Comparison of ENCODE assay signal across 19 cellular contexts in genomic region chr4:53500552-53500951, GRCh38.
DNase-seq lines count a peak whose midpoint lies in the region; ATAC-seq, FAIRE-seq and TF ChIP-seq lines count a peak whose summit lies in the region.
"Had no signal": no experiment of that assay in that cellular context is flagged by ENCODE, and none has a peak within 500 bp of the region (broad histone marks: within the 10 kb centered on the region; RNA-seq: fewer than 3 reads in every experiment).

No MANE protein-coding gene starts in this region.

- no peak for TF ChIP-seq EP300 in GM12878 (IDR thresholded peaks at IDR 0.05; ENCODE audit: borderline replicate concordance in 1 of 2, control insufficient read depth in 1 of 2, low read depth in 2 of 2, low read length in 2 of 2)

- peak; percentile 58 for ATAC-seq in GM18511 (IDR thresholded peaks at IDR 0.05; ENCODE audit: unreplicated experiment)
- peak; percentile 34; the same call in 1 of the 3 replicates for ATAC-seq in GM12878
- no peak for ATAC-seq in natural killer cell treated with Interleukin-12 subunit alpha and Interleukin-12 subunit beta and Interleukin-15 and Interleukin-18, amount 100 ng/mL, for 72 hours
- ATAC-seq in GM21723 (IDR thresholded peaks at IDR 0.05; ENCODE audit: unreplicated experiment) = no peak
- no peak for ATAC-seq in activated T-cell treated with anti-CD3 and anti-CD28 coated beads, Interleukin-2, amount 50 U/mL, for 72 hours (replicated peaks in 1 of 2)
- ATAC-seq: HepG2 had no signal

- H3K27me3 Mint-ChIP-seq in nephron (ENCODE audit: low read depth) = peaks cover 3% of the 10 kb centered on the region
- H3K27me3 Mint-ChIP-seq in natural killer cell treated with Interleukin-12 subunit alpha and Interleukin-12 subunit beta and Interleukin-15 and Interleukin-18, amount 100 ng/mL, for 72 hours = peaks cover 3% of the 10 kb centered on the region in 2 donors
- H3K27me3 Mint-ChIP-seq in activated T-cell treated with anti-CD3 and anti-CD28 coated beads, Interleukin-2, amount 50 U/mL, for 72 hours (ENCODE audit: low read depth) = no peaks in the 10 kb centered on the region
- H3K27me3 Mint-ChIP-seq: IgD-negative memory B cell had no signal

- no peaks in the 10 kb centered on the region for H3K9me3 ChIP-seq in GM12878 (replicated peaks; ENCODE audit: control insufficient read depth, insufficient read depth, low read length)
- H3K9me3 ChIP-seq: BLaER1 had no signal

- FAIRE-seq in GM12878 (lab: Jason Lieb, UNC) = peak; percentile 44
- FAIRE-seq: H1, HepG2 had no signal

- peaks cover 67% of the 10 kb centered on the region for H3K4me1 Mint-ChIP-seq in nephron
- H3K4me1 Mint-ChIP-seq in natural killer cell treated with Interleukin-12 subunit alpha and Interleukin-12 subunit beta and Interleukin-15 and Interleukin-18, amount 100 ng/mL, for 72 hours (ENCODE audit: low read depth in 2 of 2) = no peaks in the 10 kb centered on the region
- H3K4me1 Mint-ChIP-seq in activated T-cell treated with anti-CD3 and anti-CD28 coated beads, Interleukin-2, amount 50 U/mL, for 72 hours (ENCODE audit: low read depth) = no peaks in the 10 kb centered on the region
- H3K4me1 Mint-ChIP-seq: CD14-positive monocyte; CD4-positive, alpha-beta memory T cell had no signal

- POLR2A ChIA-PET in GM12878 (lab: Charles Lee) = interaction anchor here (0.6 to 0.9 kb wide), 2 partner anchors 9 to 154 kb away, joined by 3 to 4 read pairs; no protein-coding TSS in a partner anchor

- whole genome bisulfite sequencing in GM12878 (ENCODE audit: insufficient coverage, insufficient replicate concordance, low lambda C conversion rate, missing lambda C conversion rate) = 2% methylated on average over 2 of the region's 2 CpGs

- H3K4me3 ChIP-seq in GM12878 = no peak overlapping the region
- H3K4me3 ChIP-seq: BLaER1 had no signal

- DNase-seq in GM12878 (ENCODE audit: low read depth, low spot score) (no peak), left kidney (ENCODE audit: low read depth, low spot score) (peak; percentile 36)
- no peak for DNase-seq in stimulated activated CD8-positive, alpha-beta memory T cell treated with anti-CD3 and anti-CD28 coated beads, Interleukin-4, amount 100 ng/mL, for 48 hours
- no peak for DNase-seq in natural killer cell treated with Interleukin-12 subunit alpha and Interleukin-12 subunit beta and Interleukin-15 and Interleukin-18, amount 100 ng/mL, for 72 hours (ENCODE audit: low spot score)
- no peak for DNase-seq in activated T-cell treated with anti-CD3 and anti-CD28 coated beads, Interleukin-2, amount 50 U/mL, for 72 hours
- DNase-seq: 8988T; Calu3; CD4-positive, alpha-beta memory T cell; DMS79 treated with DMSO at 0.1 percent for 48 hours; GF-D8; H9 had no signal

- no peak for TF ChIP-seq RAD21 in GM12878 (IDR thresholded peaks at IDR 0.05; ENCODE audit: insufficient read depth, low read depth, low read length)

- no peaks in the 10 kb centered on the region for H4K20me1 ChIP-seq in GM12878 (ENCODE audit: control insufficient read depth, insufficient read depth)
- H4K20me1 ChIP-seq: BLaER1 had no signal

- no peak for TF ChIP-seq POLR2A in GM12878 (IDR thresholded peaks at IDR 0.05; ENCODE audit: low read depth, low read length)

- H3K4me2 ChIP-seq in GM12878 (ENCODE audit: control insufficient read depth, insufficient read depth) = no peak overlapping the region
- H3K4me2 ChIP-seq: BLaER1 had no signal

- H3K4me3 Mint-ChIP-seq in nephron = no peak overlapping the region
- H3K4me3 Mint-ChIP-seq in natural killer cell treated with Interleukin-12 subunit alpha and Interleukin-12 subunit beta and Interleukin-15 and Interleukin-18, amount 100 ng/mL, for 72 hours = no peak overlapping the region
- H3K4me3 Mint-ChIP-seq in activated T-cell treated with anti-CD3 and anti-CD28 coated beads, Interleukin-2, amount 50 U/mL, for 72 hours = no peak overlapping the region
- H3K4me3 Mint-ChIP-seq: CD14-positive monocyte; CD4-positive, alpha-beta memory T cell; H9; IgD-negative memory B cell had no signal

- RAD21 ChIA-PET in GM12878 (lab: Charles Lee; ENCODE audit: unreplicated experiment) = interaction anchor here (1.6 kb wide), 1 partner anchor 153 kb away, joined by 3 read pairs; no protein-coding TSS in a partner anchor

- H3K27ac Mint-ChIP-seq in nephron = peak overlapping the region; percentile 66 to 91 (median 84)
- H3K27ac Mint-ChIP-seq in natural killer cell treated with Interleukin-12 subunit alpha and Interleukin-12 subunit beta and Interleukin-15 and Interleukin-18, amount 100 ng/mL, for 72 hours = no peak overlapping the region
- H3K27ac Mint-ChIP-seq in activated T-cell treated with anti-CD3 and anti-CD28 coated beads, Interleukin-2, amount 50 U/mL, for 72 hours = no peak overlapping the region
- H3K27ac Mint-ChIP-seq: CD14-positive monocyte; CD4-positive, alpha-beta memory T cell; H9; IgD-negative memory B cell had no signal

- intact Hi-C loops in GM12878 (cut with micrococcal nuclease; ENCODE audit: unreplicated experiment) = no loop called here

- H3K27me3 ChIP-seq in GM12878 (replicated peaks in 1 of 2; ENCODE audit: control insufficient read depth in 2 of 2, insufficient read depth in 2 of 2, low read length in 1 of 2) = no peaks in the 10 kb centered on the region
- H3K27me3 ChIP-seq: BLaER1 had no signal

- H3K36me3 ChIP-seq in GM12878 (ENCODE audit: control insufficient read depth in 2 of 2, insufficient read depth in 2 of 2, low read length in 1 of 2) = no peaks in the 10 kb centered on the region
- H3K36me3 ChIP-seq: BLaER1 had no signal

- CTCF ChIA-PET in GM12878 (lab: Yijun Ruan, JAX) = interaction anchor here (1.0 to 3.6 kb wide), 3 partner anchors 10 to 20 kb away, joined by 3 to 14 read pairs (median 4); no protein-coding TSS in a partner anchor

- H3K4me1 ChIP-seq in GM12878 (ENCODE audit: control insufficient read depth, insufficient read depth, low read length) = no peaks in the 10 kb centered on the region
- H3K4me1 ChIP-seq: BLaER1 had no signal

- TF ChIP-seq CTCF in GM12878 (IDR thresholded peaks at IDR 0.05 in 2 of 3, conservative IDR thresholded peaks at IDR 0.05 in 1 of 3; ENCODE audit: control insufficient read depth in 2 of 3, extremely low read depth in 1 of 3, insufficient read depth in 1 of 3, low read depth in 3 of 3, low read length in 3 of 3) (no peak), nephron (IDR thresholded peaks at IDR 0.05; ENCODE audit: unreplicated experiment in 3 of 3) (no peak)

- no TSS peak for BruUV-seq in GM12878 (replicated peaks; lab: Mats Ljungman, UMichigan)

- no peak overlapping the region for H3K9ac ChIP-seq in GM12878 (ENCODE audit: control insufficient read depth, insufficient read depth, low read length)
- H3K9ac ChIP-seq: BLaER1 had no signal

- H3K27ac ChIP-seq in GM12878 (ENCODE audit: control insufficient read depth, insufficient read depth) = no peak overlapping the region
- H3K27ac ChIP-seq: BLaER1 had no signal

- in situ Hi-C loops in GM12878 (cut with MboI) = no loop called here

- no peak overlapping the region for H2AFZ ChIP-seq in GM12878 (ENCODE audit: control insufficient read depth, low read depth, low read length)

- H3K9me3 Mint-ChIP-seq in nephron = no peaks in the 10 kb centered on the region
- H3K9me3 Mint-ChIP-seq in natural killer cell treated with Interleukin-12 subunit alpha and Interleukin-12 subunit beta and Interleukin-15 and Interleukin-18, amount 100 ng/mL, for 72 hours = no peaks in the 10 kb centered on the region
- no peaks in the 10 kb centered on the region for H3K9me3 Mint-ChIP-seq in activated T-cell treated with anti-CD3 and anti-CD28 coated beads, Interleukin-2, amount 50 U/mL, for 72 hours
- H3K9me3 Mint-ChIP-seq: H9, IgD-negative memory B cell had no signal

- SMC1A ChIA-PET in GM12878 (lab: Charles Lee; ENCODE audit: uncharacterized antibody, unreplicated experiment) = interaction anchor here (1.3 to 1.6 kb wide), 2 partner anchors 12 to 41 kb away, joined by 3 to 5 read pairs; no protein-coding TSS in a partner anchor

- H3K36me3 Mint-ChIP-seq in nephron (ENCODE audit: low read depth) = peaks cover 5% of the 10 kb centered on the region
- no peaks in the 10 kb centered on the region for H3K36me3 Mint-ChIP-seq in natural killer cell treated with Interleukin-12 subunit alpha and Interleukin-12 subunit beta and Interleukin-15 and Interleukin-18, amount 100 ng/mL, for 72 hours
- H3K36me3 Mint-ChIP-seq in activated T-cell treated with anti-CD3 and anti-CD28 coated beads, Interleukin-2, amount 50 U/mL, for 72 hours (ENCODE audit: insufficient read depth in 2 of 2) = no peaks in the 10 kb centered on the region
- H3K36me3 Mint-ChIP-seq: CD14-positive monocyte; CD4-positive, alpha-beta memory T cell had no signal

- no peaks in the 10 kb centered on the region for H3K79me2 ChIP-seq in GM12878 (ENCODE audit: control insufficient read depth, insufficient read depth, low read length)

TF ChIP-seq in GM12878, 131 proteins besides CTCF, POLR2A, EP300 and RAD21 (continues in another document):
- TF ChIP-seq TAF1 (IDR thresholded peaks at IDR 0.05; ENCODE audit: borderline replicate concordance, low read depth, low read length) = no peak
- no peak for TF ChIP-seq BCL11A (IDR thresholded peaks at IDR 0.05; ENCODE audit: low read depth, low read length)
- TF ChIP-seq USF2 (IDR thresholded peaks at IDR 0.05; ENCODE audit: borderline replicate concordance, low read depth, low read length) = no peak
- no peak for TF ChIP-seq PKNOX1 (IDR thresholded peaks at IDR 0.05)
- no peak for TF ChIP-seq TCF7 (IDR thresholded peaks at IDR 0.05; ENCODE audit: borderline replicate concordance)
- no peak for TF ChIP-seq ASH2L (IDR thresholded peaks at IDR 0.05; ENCODE audit: borderline replicate concordance, low read depth)
- TF ChIP-seq LARP7 (IDR thresholded peaks at IDR 0.05) = no peak
- no peak for TF ChIP-seq RBBP5 (conservative IDR thresholded peaks at IDR 0.05)
- no peak for TF ChIP-seq CREB1 (IDR thresholded peaks at IDR 0.05; ENCODE audit: low read depth)
- no peak for TF ChIP-seq RFX5 (IDR thresholded peaks at IDR 0.05; ENCODE audit: low read depth, low read length)
- no peak for TF ChIP-seq SIN3A (IDR thresholded peaks at IDR 0.05; ENCODE audit: low read depth, low read length)

Comparison
In these comparisons a context has a peak if more than half of its experiments do, and no peak if none do; other contexts are left out.
1. ATAC-seq: peak in GM18511 (single experiment) and GM12878 (single experiment); none in natural killer cell treated with Interleukin-12 subunit alpha and Interleukin-12 subunit beta and Interleukin-15 and Interleukin-18, amount 100 ng/mL, for 72 hours (0 of 2), GM21723 (single experiment) and activated T-cell treated with anti-CD3 and anti-CD28 coated beads, Interleukin-2, amount 50 U/mL, for 72 hours (0 of 2).
2. H3K27ac Mint-ChIP-seq: peak in nephron (3 of 3); none in natural killer cell treated with Interleukin-12 subunit alpha and Interleukin-12 subunit beta and Interleukin-15 and Interleukin-18, amount 100 ng/mL, for 72 hours (0 of 2) and activated T-cell treated with anti-CD3 and anti-CD28 coated beads, Interleukin-2, amount 50 U/mL, for 72 hours (single experiment).